Comparison of ENCODE assay signal across 1 cellular context in the genomic region with DNA sequence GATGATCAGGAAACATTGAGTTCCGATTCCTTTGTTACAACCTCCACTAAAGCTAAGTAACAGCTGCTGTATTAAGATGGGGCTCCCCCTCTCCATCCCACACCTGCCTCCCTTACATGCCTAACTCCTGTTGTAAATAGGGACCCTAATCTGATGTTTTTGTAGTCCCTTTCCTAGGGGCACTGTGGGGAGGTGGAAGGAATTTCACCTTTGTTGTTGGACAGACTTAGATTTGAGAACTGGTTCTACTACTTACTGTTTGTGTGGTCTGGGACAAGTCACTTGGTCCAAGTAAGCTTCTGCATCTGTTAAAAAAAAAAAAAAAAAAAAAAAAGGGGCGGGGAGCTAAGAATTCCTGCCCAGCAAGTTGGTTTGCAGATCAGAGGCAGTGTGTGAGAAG.
TF ChIP-seq lines count a peak whose summit lies in the region.

No MANE protein-coding gene starts in this region.

TF ChIP-seq in GM23338, 12 proteins besides CTCF, POLR2A, EP300 and RAD21 (continued from another document):
- TF ChIP-seq ZNF462 (CRISPR knock-in tag; IDR thresholded peaks at IDR 0.05) = no peak
- no peak for TF ChIP-seq STAT1 (IDR thresholded peaks at IDR 0.05; ENCODE audit: unreplicated experiment)
- no peak for TF ChIP-seq EZH2 (IDR thresholded peaks at IDR 0.05; ENCODE audit: low read depth, unreplicated experiment)
- no peak for TF ChIP-seq JUNB (IDR thresholded peaks at IDR 0.05; ENCODE audit: unreplicated experiment)
- TF ChIP-seq, protein P1, sequence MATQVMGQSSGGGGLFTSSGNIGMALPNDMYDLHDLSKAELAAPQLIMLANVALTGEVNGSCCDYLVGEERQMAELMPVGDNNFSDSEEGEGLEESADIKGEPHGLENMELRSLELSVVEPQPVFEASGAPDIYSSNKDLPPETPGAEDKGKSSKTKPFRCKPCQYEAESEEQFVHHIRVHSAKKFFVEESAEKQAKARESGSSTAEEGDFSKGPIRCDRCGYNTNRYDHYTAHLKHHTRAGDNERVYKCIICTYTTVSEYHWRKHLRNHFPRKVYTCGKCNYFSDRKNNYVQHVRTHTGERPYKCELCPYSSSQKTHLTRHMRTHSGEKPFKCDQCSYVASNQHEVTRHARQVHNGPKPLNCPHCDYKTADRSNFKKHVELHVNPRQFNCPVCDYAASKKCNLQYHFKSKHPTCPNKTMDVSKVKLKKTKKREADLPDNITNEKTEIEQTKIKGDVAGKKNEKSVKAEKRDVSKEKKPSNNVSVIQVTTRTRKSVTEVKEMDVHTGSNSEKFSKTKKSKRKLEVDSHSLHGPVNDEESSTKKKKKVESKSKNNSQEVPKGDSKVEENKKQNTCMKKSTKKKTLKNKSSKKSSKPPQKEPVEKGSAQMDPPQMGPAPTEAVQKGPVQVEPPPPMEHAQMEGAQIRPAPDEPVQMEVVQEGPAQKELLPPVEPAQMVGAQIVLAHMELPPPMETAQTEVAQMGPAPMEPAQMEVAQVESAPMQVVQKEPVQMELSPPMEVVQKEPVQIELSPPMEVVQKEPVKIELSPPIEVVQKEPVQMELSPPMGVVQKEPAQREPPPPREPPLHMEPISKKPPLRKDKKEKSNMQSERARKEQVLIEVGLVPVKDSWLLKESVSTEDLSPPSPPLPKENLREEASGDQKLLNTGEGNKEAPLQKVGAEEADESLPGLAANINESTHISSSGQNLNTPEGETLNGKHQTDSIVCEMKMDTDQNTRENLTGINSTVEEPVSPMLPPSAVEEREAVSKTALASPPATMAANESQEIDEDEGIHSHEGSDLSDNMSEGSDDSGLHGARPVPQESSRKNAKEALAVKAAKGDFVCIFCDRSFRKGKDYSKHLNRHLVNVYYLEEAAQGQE (IDR thresholded peaks at IDR 0.05; ENCODE audit: unreplicated experiment) = no peak
